8 cellular contexts compared by ENCODE assay signal in genomic region chr9:129752915-129753724, GRCh38. TPM values are rescaled to one million over a fixed set of nuclear protein-coding genes. Genes with fewer than 3 reads are reported as not detected.
DNase-seq lines count a peak whose midpoint lies in the region; ATAC-seq, FAIRE-seq and TF ChIP-seq lines count a peak whose summit lies in the region.

Gene PTGES (minus strand): TSS chr9:129753042. CDS start chr9:129753012, 30 bp downstream.

- CTCF ChIA-PET in HEK293 (lab: Yijun Ruan, JAX) = interaction anchor here (0.6 to 4.9 kb wide), 8 partner anchors 11 to 1020 kb away, joined by 3 to 62 read pairs (median 8); no protein-coding TSS in a partner anchor

- TF ChIP-seq CTCF in HEK293 (tag by site-specific recombination; IDR thresholded peaks at IDR 0.05) (no peak), astrocyte (IDR thresholded peaks at IDR 0.05; ENCODE audit: insufficient read depth, low read depth, low read length) (no peak)

- H3K36me3 ChIP-seq in HEK293 (ENCODE audit: control insufficient read depth in 2 of 2, insufficient read depth in 1 of 2, low read length in 2 of 2) (no peaks in the 10 kb centered on the region), astrocyte (ENCODE audit: insufficient read depth, low read length) (no peaks in the 10 kb centered on the region), skeletal muscle satellite cell (ENCODE audit: insufficient read depth, low read length) (no peaks in the 10 kb centered on the region)

- peak within 1 kb of the TSS; percentile 47 for H3K27ac Mint-ChIP-seq in astrocyte (ENCODE audit: unreplicated experiment)

- peaks cover 25% of the 10 kb centered on the region for H3K27me3 Mint-ChIP-seq in astrocyte (ENCODE audit: low read depth, unreplicated experiment)

- H3K36me3 Mint-ChIP-seq in astrocyte (ENCODE audit: low read depth, unreplicated experiment) = no peaks in the 10 kb centered on the region

- H3K27ac ChIP-seq in HEK293 (ENCODE audit: extremely low read depth, low read depth, low read length) = no peak within 1 kb of the TSS
- no peak within 1 kb of the TSS for H3K27ac ChIP-seq in astrocyte (ENCODE audit: low read depth, low read length)

- H3K9ac ChIP-seq in astrocyte (ENCODE audit: low read length) (no peak within 1 kb of the TSS), skeletal muscle satellite cell (ENCODE audit: low read depth, low read length) (peak within 1 kb of the TSS; percentile 10)

- H3K4me2 ChIP-seq in astrocyte (ENCODE audit: low read length) = peak within 1 kb of the TSS; percentile 76
- peak within 1 kb of the TSS; percentile 84 for H3K4me2 ChIP-seq in skeletal muscle satellite cell (ENCODE audit: low read length)

- H2AFZ ChIP-seq in astrocyte (ENCODE audit: low read depth, low read length) = peak within 1 kb of the TSS; percentile 50

- no peaks in the 10 kb centered on the region for H3K9me3 ChIP-seq in HEK293 (ENCODE audit: control insufficient read depth, insufficient read depth, low read depth, low read length)
- H3K9me3 ChIP-seq in astrocyte (ENCODE audit: insufficient read depth, low read depth, low read length) = no peaks in the 10 kb centered on the region
- no peaks in the 10 kb centered on the region for H3K9me3 ChIP-seq in skeletal muscle satellite cell (replicated peaks; ENCODE audit: low read length)

- POLR2A ChIA-PET in HEK293 (lab: Yijun Ruan, JAX) = interaction anchor here (1.0 to 2.0 kb wide), 5 partner anchors 12 to 127 kb away, joined by 4 to 12 read pairs (median 5); partner anchors contain the start of gene NTMT1

- peak; percentile 74 for DNase-seq in ACHN
- peak; percentile 71 for DNase-seq in astrocyte (ENCODE audit: low read depth)
- peak; percentile 87 for DNase-seq in hepatic stellate cell (ENCODE audit: low spot score)

- FAIRE-seq in astrocyte (lab: Jason Lieb, UNC) = no peak

- H4K20me1 ChIP-seq in astrocyte (ENCODE audit: insufficient read depth, low read length) = no peaks in the 10 kb centered on the region

- peak within 1 kb of the TSS; percentile 40 for H3K4me3 Mint-ChIP-seq in astrocyte (ENCODE audit: unreplicated experiment)

- H3K9me3 Mint-ChIP-seq in astrocyte (ENCODE audit: unreplicated experiment) = no peaks in the 10 kb centered on the region

- no peaks in the 10 kb centered on the region for H3K79me2 ChIP-seq in astrocyte (ENCODE audit: insufficient read depth, low read length)

- ATAC-seq in SK-N-SH treated with all-trans-retinoic acid at 6 μM for 48 hours = peak; percentile 100
- ATAC-seq in HG02852 (IDR thresholded peaks at IDR 0.05; ENCODE audit: unreplicated experiment) = no peak
- no peak for ATAC-seq in GM21717 (IDR thresholded peaks at IDR 0.05; ENCODE audit: unreplicated experiment)

- H3K4me1 ChIP-seq in HEK293 (ENCODE audit: control insufficient read depth, insufficient read depth, low read length) = no peaks in the 10 kb centered on the region
- H3K4me1 ChIP-seq in astrocyte (ENCODE audit: insufficient read depth, low read length) = peaks cover 29% of the 10 kb centered on the region
- H3K4me1 ChIP-seq in skeletal muscle satellite cell (ENCODE audit: control insufficient read depth, insufficient read depth, low read length) = peaks cover 28% of the 10 kb centered on the region

- in situ Hi-C loops in ACHN (cut with HindIII; ENCODE audit: low pct_ligation_motif_present, low pct_unique_long_range_greater_than_20kb, low sequenced_read_pairs) = no loop called here

- no peak within 1 kb of the TSS for H3K4me3 ChIP-seq in HEK293 (ENCODE audit: low read depth, low read length)
- H3K4me3 ChIP-seq in astrocyte (ENCODE audit: insufficient read depth, low read depth, low read length) = no peak within 1 kb of the TSS
- peak within 1 kb of the TSS; percentile 62 for H3K4me3 ChIP-seq in skeletal muscle satellite cell (ENCODE audit: low read length)

- peaks cover 6% of the 10 kb centered on the region for H3K27me3 ChIP-seq in astrocyte (ENCODE audit: insufficient read depth, low read length)
- peaks cover 49% of the 10 kb centered on the region for H3K27me3 ChIP-seq in skeletal muscle satellite cell (ENCODE audit: control insufficient read depth, insufficient read depth, low read length)

- peaks cover 6% of the 10 kb centered on the region for H3K4me1 Mint-ChIP-seq in astrocyte (ENCODE audit: low read depth, unreplicated experiment)

TF ChIP-seq in HEK293, 187 proteins besides CTCF, POLR2A, EP300 and RAD21 (continues in another document):
- TF ChIP-seq GLI2 (tag by site-specific recombination; IDR thresholded peaks at IDR 0.05; ENCODE audit: borderline replicate concordance, low read depth) (no peak), KLF9 (tag by site-specific recombination; IDR thresholded peaks at IDR 0.05; ENCODE audit: low read depth) (peak; percentile 93), ZNF600 (tag by site-specific recombination; IDR thresholded peaks at IDR 0.05) (peak; percentile 34; the same call in 1 of the 2 replicates), KLF10 (tag by site-specific recombination; IDR thresholded peaks at IDR 0.05) (peak; percentile 65; the same call in 1 of the 2 replicates), KLF1 (tag by site-specific recombination; IDR thresholded peaks at IDR 0.05) (peak; percentile 56), ZBTB17 (tag by site-specific recombination; IDR thresholded peaks at IDR 0.05) (peak; percentile 81), ZBTB48 (tag by site-specific recombination; IDR thresholded peaks at IDR 0.05) (peak; percentile 62; the same call in 1 of the 2 replicates), HOXC10 (CRISPR knock-in tag; IDR thresholded peaks at IDR 0.05) (no peak), BCL6B (tag by site-specific recombination; IDR thresholded peaks at IDR 0.05) (no peak), ZFHX2 (tag by site-specific recombination; conservative IDR thresholded peaks at IDR 0.05) (peak; percentile 98), ZNF701 (tag by site-specific recombination; IDR thresholded peaks at IDR 0.05) (no peak), ZBTB6 (tag by site-specific recombination; IDR thresholded peaks at IDR 0.05) (0 out of 2 replicates have a peak, but pooled peaks have one; percentile 26)

TF ChIP-seq in SK-N-SH treated with all-trans-retinoic acid at 6 μM for 48 hours, 23 proteins besides CTCF, POLR2A, EP300 and RAD21 (continues in another document):
- TF ChIP-seq ZC3H10 (CRISPR knock-in tag; IDR thresholded peaks at IDR 0.05) = no peak
- TF ChIP-seq ZFP3 (CRISPR knock-in tag; IDR thresholded peaks at IDR 0.05) = no peak
- TF ChIP-seq BACH2 (CRISPR knock-in tag; IDR thresholded peaks at IDR 0.05; ENCODE audit: borderline replicate concordance) = no peak
- no peak for TF ChIP-seq TSHZ2 (CRISPR knock-in tag; IDR thresholded peaks at IDR 0.05)
- TF ChIP-seq ZNF70 (CRISPR knock-in tag; IDR thresholded peaks at IDR 0.05) = no peak
- TF ChIP-seq CSDC2 (CRISPR knock-in tag; IDR thresholded peaks at IDR 0.05) = no peak
- no peak for TF ChIP-seq ZNF8 (CRISPR knock-in tag; IDR thresholded peaks at IDR 0.05)
- no peak for TF ChIP-seq RARB (CRISPR knock-in tag; IDR thresholded peaks at IDR 0.05)
- TF ChIP-seq PATZ1 (CRISPR knock-in tag; IDR thresholded peaks at IDR 0.05; ENCODE audit: borderline replicate concordance) = no peak
- TF ChIP-seq ZFP30 (CRISPR knock-in tag; IDR thresholded peaks at IDR 0.05) = no peak

RNA-seq across cellular contexts. Expression of gene PTGES, which starts in this region (rescaled TPM):
- total RNA-seq in astrocyte = 1.2 and 2.5 TPM in 2 replicates
- 24.1 and 52.0 TPM in 2 replicates for total RNA-seq in skeletal muscle satellite cell (2012; rRNA removed)
